19 cellular contexts compared by ENCODE assay signal in genomic region chr5:17365756-17366155, GRCh38.
DNase-seq lines count a peak whose midpoint lies in the region; FAIRE-seq and TF ChIP-seq lines count a peak whose summit lies in the region.
"Had no signal": no experiment of that assay in that cellular context is flagged by ENCODE, and none has a peak within 500 bp of the region (broad histone marks: within the 10 kb centered on the region; RNA-seq: fewer than 3 reads in every experiment).

No MANE protein-coding gene starts in this region.

- TF ChIP-seq CTCF in astrocyte (IDR thresholded peaks at IDR 0.05; ENCODE audit: insufficient read depth, low read depth, low read length) (no peak), osteocyte (IDR thresholded peaks at IDR 0.05) (no peak)

- H3K4me2 ChIP-seq in astrocyte (ENCODE audit: low read length): peak overlapping the region; percentile 43

- no peak for FAIRE-seq in astrocyte (lab: Jason Lieb, UNC)
- FAIRE-seq: H1 had no signal

- H3K4me3 Mint-ChIP-seq in astrocyte (ENCODE audit: unreplicated experiment) (no peak overlapping the region), osteocyte (ENCODE audit: unreplicated experiment) (no peak overlapping the region)
- H3K4me3 Mint-ChIP-seq: activated naive CD8-positive, alpha-beta T cell treated with anti-CD3 and anti-CD28 coated beads, Interleukin-2, amount 50 U/mL, for 24 hours; CD8-positive, alpha-beta memory T cell; nephron; T-cell had no signal

- H3K9me3 ChIP-seq in astrocyte (ENCODE audit: insufficient read depth, low read depth, low read length) (no peaks in the 10 kb centered on the region), mucosa of rectum (ENCODE audit: control insufficient read depth in 2 of 2, low read length in 2 of 2) (no peaks in the 10 kb centered on the region)
- H3K9me3 ChIP-seq: colonic mucosa, left ventricle myocardium inferior, uterus had no signal

- no peaks in the 10 kb centered on the region for H3K36me3 ChIP-seq in astrocyte (ENCODE audit: insufficient read depth, low read length)
- H3K36me3 ChIP-seq in mucosa of rectum (ENCODE audit: control insufficient read depth in 2 of 2, insufficient read depth in 2 of 2, low read length in 2 of 2): no peaks in the 10 kb centered on the region
- H3K36me3 ChIP-seq: colonic mucosa, left ventricle myocardium inferior, uterus had no signal

- H3K9me3 Mint-ChIP-seq in astrocyte (ENCODE audit: unreplicated experiment) (peaks cover 7% of the 10 kb centered on the region), osteocyte (ENCODE audit: unreplicated experiment) (no peaks in the 10 kb centered on the region)

- H3K4me3 ChIP-seq in astrocyte (ENCODE audit: insufficient read depth, low read depth, low read length): no peak overlapping the region
- no peak overlapping the region for H3K4me3 ChIP-seq in mucosa of rectum (ENCODE audit: low read length in 2 of 2)
- H3K4me3 ChIP-seq: colonic mucosa, left ventricle myocardium inferior, uterus had no signal

- peak overlapping the region; percentile 21 for H3K9ac ChIP-seq in astrocyte (ENCODE audit: low read length)
- no peak overlapping the region for H3K9ac ChIP-seq in mucosa of rectum (ENCODE audit: low read depth in 1 of 2, low read length in 2 of 2)

- H3K4me1 ChIP-seq in astrocyte (ENCODE audit: insufficient read depth, low read length): peaks cover 10% of the 10 kb centered on the region
- H3K4me1 ChIP-seq in mucosa of rectum (ENCODE audit: control insufficient read depth in 2 of 2, insufficient read depth in 2 of 2, low read length in 2 of 2): no peaks in the 10 kb centered on the region
- H3K4me1 ChIP-seq: colonic mucosa, left ventricle myocardium inferior, uterus had no signal

- H3K27me3 ChIP-seq in astrocyte (ENCODE audit: insufficient read depth, low read length) (no peaks in the 10 kb centered on the region), mucosa of rectum (ENCODE audit: control insufficient read depth in 2 of 2, insufficient read depth in 2 of 2, low read length in 2 of 2) (peaks cover 0 to 5% of the 10 kb centered on the region in 2 donors)
- H3K27me3 ChIP-seq: colonic mucosa, uterus had no signal

- peak; percentile 59 for DNase-seq in EH (ENCODE audit: low read depth)
- peak; percentile 84 for DNase-seq in NCI-H146 (lab: John Stamatoyannopoulos, UW)
- DNase-seq in astrocyte (ENCODE audit: low read depth): peak; percentile 66
- DNase-seq in SKM-1 (lab: John Stamatoyannopoulos, UW; ENCODE audit: unreplicated experiment): no peak
- DNase-seq in NCI-H2171 (lab: John Stamatoyannopoulos, UW): no peak
- no peak for DNase-seq in activated CD4-positive, CD25-positive, alpha-beta regulatory T cell treated with anti-CD3 and anti-CD28 coated beads, Interleukin-2, amount 50 U/mL, for 72 hours
- DNase-seq in osteocyte (ENCODE audit: extremely low spot score, unreplicated experiment): no peak
- DNase-seq: activated naive CD8-positive, alpha-beta T cell treated with anti-CD3 and anti-CD28 coated beads, Interleukin-2, amount 50 U/mL, for 24 hours; CD8-positive, alpha-beta memory T cell; colonic mucosa; left ventricle myocardium inferior; NCI-H2029; right cardiac atrium; stimulated activated CD4-positive, alpha-beta T cell treated with anti-CD3 and anti-CD28 coated beads, Interleukin-2, amount 100 ng/mL, for 48 hours; T-cell; uterus had no signal

- H3K27ac ChIP-seq in astrocyte (ENCODE audit: low read depth, low read length) (no peak overlapping the region), mucosa of rectum (ENCODE audit: low read depth in 2 of 2, low read length in 2 of 2) (peak overlapping the region; percentile 21 to 29)
- H3K27ac ChIP-seq: colonic mucosa, left ventricle myocardium inferior, uterus had no signal

- H3K27me3 Mint-ChIP-seq in astrocyte (ENCODE audit: low read depth, unreplicated experiment) (no peaks in the 10 kb centered on the region), osteocyte (ENCODE audit: unreplicated experiment) (no peaks in the 10 kb centered on the region)
- H3K27me3 Mint-ChIP-seq: activated naive CD8-positive, alpha-beta T cell treated with anti-CD3 and anti-CD28 coated beads, Interleukin-2, amount 50 U/mL, for 24 hours; CD8-positive, alpha-beta memory T cell; T-cell had no signal

- H3K27ac Mint-ChIP-seq in astrocyte (ENCODE audit: unreplicated experiment) (no peak overlapping the region), osteocyte (ENCODE audit: unreplicated experiment) (no peak overlapping the region)
- H3K27ac Mint-ChIP-seq: activated naive CD8-positive, alpha-beta T cell treated with anti-CD3 and anti-CD28 coated beads, Interleukin-2, amount 50 U/mL, for 24 hours; CD8-positive, alpha-beta memory T cell; T-cell had no signal

- no peak overlapping the region for H2AFZ ChIP-seq in astrocyte (ENCODE audit: low read depth, low read length)

- peaks cover 2% of the 10 kb centered on the region for H3K4me1 Mint-ChIP-seq in astrocyte (ENCODE audit: low read depth, unreplicated experiment)
- peaks cover 11% of the 10 kb centered on the region for H3K4me1 Mint-ChIP-seq in osteocyte (ENCODE audit: unreplicated experiment)
- H3K4me1 Mint-ChIP-seq: activated naive CD8-positive, alpha-beta T cell treated with anti-CD3 and anti-CD28 coated beads, Interleukin-2, amount 50 U/mL, for 24 hours; CD8-positive, alpha-beta memory T cell; nephron; T-cell had no signal

- H3K36me3 Mint-ChIP-seq in astrocyte (ENCODE audit: low read depth, unreplicated experiment): no peaks in the 10 kb centered on the region
- no peaks in the 10 kb centered on the region for H3K36me3 Mint-ChIP-seq in osteocyte (ENCODE audit: unreplicated experiment)
- H3K36me3 Mint-ChIP-seq: T-cell had no signal

- H3K79me2 ChIP-seq in astrocyte (ENCODE audit: insufficient read depth, low read length): no peaks in the 10 kb centered on the region

- no peaks in the 10 kb centered on the region for H4K20me1 ChIP-seq in astrocyte (ENCODE audit: insufficient read depth, low read length)

Comparison
In these comparisons a context has a peak if more than half of its experiments do, and no peak if none do; other contexts are left out.
1. DNase-seq: peak in EH (single experiment), NCI-H146 (single experiment) and astrocyte (single experiment); none in SKM-1 (single experiment), NCI-H2171 (single experiment), activated CD4-positive, CD25-positive, alpha-beta regulatory T cell treated with anti-CD3 and anti-CD28 coated beads, Interleukin-2, amount 50 U/mL, for 72 hours (single experiment) and osteocyte (single experiment).